Comparison of ENCODE assay signal across 10 cellular contexts in genomic region chr1:25486602-25487001, GRCh38. TPM values are rescaled to one million over a fixed set of nuclear protein-coding genes. Genes with fewer than 3 reads are reported as not detected.
A peak's percentile ranks its signal among the peaks of the same experiment; 100 is the strongest.
DNase-seq lines count a peak whose midpoint lies in the region; ATAC-seq and FAIRE-seq lines count a peak whose summit lies in the region.
"Had no signal": no experiment of that assay in that cellular context is flagged by ENCODE, and none has a peak within 500 bp of the region (broad histone marks: within the 10 kb centered on the region; RNA-seq: fewer than 3 reads in every experiment).

No MANE protein-coding gene starts in this region.

- H3K9ac ChIP-seq in adipocyte (ENCODE audit: low read length) = no peak overlapping the region

- H3K27me3 ChIP-seq in adipocyte (replicated peaks; ENCODE audit: control insufficient read depth, insufficient read depth, low read length) (no peaks in the 10 kb centered on the region), small intestine (ENCODE audit: control insufficient read depth in 2 of 2, insufficient read depth in 2 of 2, low read length in 2 of 2) (no peaks in the 10 kb centered on the region)

- peaks cover 3% of the 10 kb centered on the region for H3K4me1 ChIP-seq in adipocyte (ENCODE audit: control insufficient read depth, insufficient read depth, low read length)
- no peaks in the 10 kb centered on the region for H3K4me1 ChIP-seq in small intestine (ENCODE audit: control insufficient read depth in 2 of 2, insufficient read depth in 1 of 2, low read depth in 1 of 2, low read length in 1 of 2)

- H3K36me3 ChIP-seq in adipocyte (ENCODE audit: control insufficient read depth, insufficient read depth, low read length, severe bottlenecking) = peaks cover 53% of the 10 kb centered on the region
- H3K36me3 ChIP-seq in small intestine (ENCODE audit: control insufficient read depth in 2 of 2, insufficient read depth in 2 of 2, low read length in 2 of 2) = peaks cover 3 to 5% of the 10 kb centered on the region in 2 donors

- WGBS in small intestine, 3 donors = 93 to 100% (median 100%) methylated on average over 1 of the region's 1 CpG

- H3K27ac ChIP-seq in small intestine (ENCODE audit: low read depth in 1 of 2, low read length in 1 of 2) = no peak overlapping the region

- ATAC-seq in HG03097 (IDR thresholded peaks at IDR 0.05; ENCODE audit: low FRiP score, unreplicated experiment) = no peak
- ATAC-seq in stimulated activated naive CD8-positive, alpha-beta T cell treated with anti-CD3 and anti-CD28 coated beads, Interleukin-15, Interleukin-2, amounts not matched to agents 100 U/mL and 50 U/mL, for 24 hours = no peak
- ATAC-seq: activated T-cell treated with anti-CD3 and anti-CD28 coated beads, Interleukin-2, amount 50 U/mL, for 72 hours; T-helper 17 cell had no signal

- FAIRE-seq in small intestine (lab: Jason Lieb, UNC) = no peak

- H3K4me3 ChIP-seq in adipocyte (ENCODE audit: low read length) = no peak overlapping the region
- no peak overlapping the region for H3K4me3 ChIP-seq in small intestine (ENCODE audit: low read depth in 1 of 2, low read length in 2 of 2)

- DNase-seq in DMS53 treated with DMSO at 0.1 percent for 48 hours (lab: John Stamatoyannopoulos, UW; ENCODE audit: unreplicated experiment) (peak; percentile 63), LHCN-M2 (ENCODE audit: low read depth) (peak; percentile 23), adipocyte (ENCODE audit: low read depth) (peak; percentile 15), iris pigment epithelial cell (ENCODE audit: low read depth) (peak; percentile 63), small intestine (no peak)
- DNase-seq in activated CD4-positive, alpha-beta T cell treated with anti-CD3 and anti-CD28 coated beads, Interleukin-2, amount 50 U/mL, for 4 hours = no peak
- no peak for DNase-seq in stimulated activated naive CD8-positive, alpha-beta T cell treated with anti-CD3 and anti-CD28 coated beads, Interleukin-15, Interleukin-2, amounts not matched to agents 100 U/mL and 50 U/mL, for 24 hours
- DNase-seq: activated T-cell treated with anti-CD3 and anti-CD28 coated beads, Interleukin-2, amount 50 U/mL, for 72 hours; T-helper 17 cell had no signal

- H3K9me3 ChIP-seq in adipocyte (ENCODE audit: control insufficient read depth, low read length) = no peaks in the 10 kb centered on the region
- no peaks in the 10 kb centered on the region for H3K9me3 ChIP-seq in small intestine (ENCODE audit: control insufficient read depth, low read depth)

RNA-seq across cellular contexts. Expression of gene MACO1, which starts 55.9 kb away (rescaled TPM):
- total RNA-seq in LHCN-M2 (2014; rRNA removed) = 12.8 and 14.5 TPM in 2 replicates
- polyA plus RNA-seq in LHCN-M2 (2012) = 6.9 TPM
- polyA plus RNA-seq in small intestine = 10 to 100 TPM in 1 of 3 donors, 1 to 10 TPM in 2; 8.1 to 11.2 (median 8.3) TPM

RNA-seq across cellular contexts. Expression of gene LDLRAP1, which starts 56.8 kb away (rescaled TPM):
- total RNA-seq in LHCN-M2 (2014; rRNA removed) = 13.1 and 13.2 TPM in 2 replicates
- 12.7 TPM for polyA plus RNA-seq in LHCN-M2 (2012)
- polyA plus RNA-seq in small intestine = 10 to 100 TPM in 2 of 3 donors, 1 to 10 TPM in 1; 9.5 to 18.2 (median 13.0) TPM

Comparison
In these comparisons a context has a peak if more than half of its experiments do, and no peak if none do; other contexts are left out.
1. DNase-seq: peak in DMS53 treated with DMSO at 0.1 percent for 48 hours (single experiment), LHCN-M2 (single experiment), adipocyte (single experiment) and iris pigment epithelial cell (single experiment); none in small intestine (single experiment), activated CD4-positive, alpha-beta T cell treated with anti-CD3 and anti-CD28 coated beads, Interleukin-2, amount 50 U/mL, for 4 hours (0 of 2) and stimulated activated naive CD8-positive, alpha-beta T cell treated with anti-CD3 and anti-CD28 coated beads, Interleukin-15, Interleukin-2, amounts not matched to agents 100 U/mL and 50 U/mL, for 24 hours (single experiment).